Comparison of ENCODE assay signal across 11 cellular contexts in genomic region chr10:33252794-33253203, GRCh38.
DNase-seq lines count a peak whose midpoint lies in the region; ATAC-seq and TF ChIP-seq lines count a peak whose summit lies in the region.
"Had no signal": no experiment of that assay in that cellular context is flagged by ENCODE, and none has a peak within 500 bp of the region (broad histone marks: within the 10 kb centered on the region; RNA-seq: fewer than 3 reads in every experiment).

No MANE protein-coding gene starts in this region.

- H3K36me3 Mint-ChIP-seq in naive thymus-derived CD8-positive, alpha-beta T cell = peaks cover 0 to 15% (median 0%) of the 10 kb centered on the region in 3 donors
- no peaks in the 10 kb centered on the region for H3K36me3 Mint-ChIP-seq in CD14-positive monocyte

- H3K27ac Mint-ChIP-seq in naive thymus-derived CD8-positive, alpha-beta T cell = peak overlapping the region in 6 of 10 donors; percentile 4 to 89 (median 44)
- H3K27ac Mint-ChIP-seq in CD14-positive monocyte = no peak overlapping the region

- H3K9me1 ChIP-seq in IMR-90 (ENCODE audit: insufficient read depth, low read length) = peaks cover 18% of the 10 kb centered on the region

- peak overlapping the region; percentile 96 for H3K18ac ChIP-seq in IMR-90 (ENCODE audit: low read depth, low read length)

- in situ Hi-C loops in IMR-90 (cut with MboI; ENCODE audit: low sequenced_read_pairs) = no loop called here
- in situ Hi-C loops in brain microvascular endothelial cell (cut with HindIII; ENCODE audit: low pct_ligation_motif_present, low sequenced_read_pairs) = no loop called here

- peak; percentile 78 for DNase-seq in COLO829 (ENCODE audit: low spot score)
- DNase-seq in IMR-90 = peak; percentile 89
- DNase-seq in brain microvascular endothelial cell = peak; percentile 47
- no peak for DNase-seq in naive thymus-derived CD8-positive, alpha-beta T cell
- no peak for DNase-seq in CD14-positive monocyte (ENCODE audit: low spot score)
- DNase-seq in NCI-H1092 treated with DMSO at 0.1 percent for 48 hours (lab: John Stamatoyannopoulos, UW) = no peak
- DNase-seq: caudate nucleus, ovary, WERI-Rb-1 had no signal

- H2AK5ac ChIP-seq in IMR-90 (ENCODE audit: low read depth, low read length) = peak overlapping the region; percentile 98

- H3K4me3 ChIP-seq in IMR-90 (ENCODE audit: insufficient read depth, low read depth, low read length) = no peak overlapping the region
- H3K4me3 ChIP-seq in brain microvascular endothelial cell (ENCODE audit: low read depth, low read length) = no peak overlapping the region
- H3K4me3 ChIP-seq: ovary had no signal

- no peak for TF ChIP-seq RAD21 in IMR-90 (IDR thresholded peaks at IDR 0.05; ENCODE audit: low read length)

- H3K4ac ChIP-seq in IMR-90 (ENCODE audit: low read depth, low read length) = peak overlapping the region; percentile 92

- H3K9ac ChIP-seq in IMR-90 (ENCODE audit: low read depth, low read length) = no peak overlapping the region; the same call in 1 of the 2 replicates

- peak overlapping the region; percentile 82 for H4K8ac ChIP-seq in IMR-90 (ENCODE audit: low read depth in 2 of 2, low read length in 2 of 2)

- H2BK5ac ChIP-seq in IMR-90 (ENCODE audit: low read depth, low read length, poor library complexity, severe bottlenecking) = peak overlapping the region; percentile 90

- peak overlapping the region; percentile 23; the same call in 1 of the 2 replicates for H3K4me2 ChIP-seq in IMR-90 (ENCODE audit: low read depth, low read length)

- no peak for TF ChIP-seq CTCF in IMR-90 (conservative IDR thresholded peaks at IDR 0.05; ENCODE audit: low read depth, low read length)
- TF ChIP-seq CTCF in brain microvascular endothelial cell (IDR thresholded peaks at IDR 0.05; ENCODE audit: low read depth, low read length, missing control alignments) = no peak
- TF ChIP-seq CTCF in CD14-positive monocyte (IDR thresholded peaks at IDR 0.05) = no peak

- no peaks in the 10 kb centered on the region for H3K27me3 Mint-ChIP-seq in naive thymus-derived CD8-positive, alpha-beta T cell
- peaks cover 5 to 15% (median 12%) of the 10 kb centered on the region in 3 donors for H3K27me3 Mint-ChIP-seq in CD14-positive monocyte (ENCODE audit: low read depth in 3 of 3)

- H4K20me1 ChIP-seq in IMR-90 (ENCODE audit: insufficient read depth, low read length) = no peaks in the 10 kb centered on the region

- POLR2A ChIA-PET in IMR-90 (lab: Charles Lee; ENCODE audit: unreplicated experiment) = no interaction called here
- POLR2A ChIA-PET in naive thymus-derived CD8-positive, alpha-beta T cell (lab: Charles Lee) = interaction anchor here (0.5 kb wide), 1 partner anchor 28 kb away, joined by 6 read pairs; no protein-coding TSS in a partner anchor

- H3K4me3 Mint-ChIP-seq in naive thymus-derived CD8-positive, alpha-beta T cell = peak overlapping the region in 1 of 10 donors; percentile 3
- H3K4me3 Mint-ChIP-seq in CD14-positive monocyte = no peak overlapping the region

- CTCF ChIA-PET in IMR-90 (lab: Yijun Ruan, JAX) = no interaction called here

- peak overlapping the region; percentile 87 for H3K14ac ChIP-seq in IMR-90 (replicated peaks; ENCODE audit: low read depth, low read length)

- peak overlapping the region; percentile 70; the same call in 1 of the 2 replicates for H4K5ac ChIP-seq in IMR-90 (ENCODE audit: low read depth, low read length)

- peak overlapping the region; percentile 87 for H2BK120ac ChIP-seq in IMR-90 (ENCODE audit: low read depth, low read length)

- H2BK20ac ChIP-seq in IMR-90 (ENCODE audit: low read depth, low read length) = peak overlapping the region; percentile 94; the same call in 1 of the 2 replicates

- peak overlapping the region; percentile 62 for H4K91ac ChIP-seq in IMR-90 (ENCODE audit: insufficient read depth, low read depth, low read length)

- no peak overlapping the region for H2AFZ ChIP-seq in IMR-90 (replicated peaks; ENCODE audit: low read length, poor library complexity)

- no TSS peak for BruUV-seq in IMR-90 (replicated peaks; lab: Mats Ljungman, UMichigan)

- H3K27ac ChIP-seq in IMR-90 (ENCODE audit: insufficient read depth, low read length) (peak overlapping the region; percentile 63), brain microvascular endothelial cell (peak overlapping the region; percentile 95)
- H3K27ac ChIP-seq: ovary, WERI-Rb-1 had no signal

- peaks cover 31% of the 10 kb centered on the region for H3K36me3 ChIP-seq in IMR-90 (ENCODE audit: control insufficient read depth, insufficient read depth, low read length)
- H3K36me3 ChIP-seq in brain microvascular endothelial cell (replicated peaks) = peaks cover 71% of the 10 kb centered on the region
- H3K36me3 ChIP-seq: ovary, WERI-Rb-1 had no signal

- no CpG with 5 or more reads among the region's 3 CpGs for WGBS in IMR-90 (ENCODE audit: extremely low coverage in 2 of 2, insufficient read length in 1 of 2), 2 experiments

- TF ChIP-seq POLR2A in IMR-90 (IDR thresholded peaks at IDR 0.05; ENCODE audit: low read depth, low read length) = no peak

- ATAC-seq in IMR-90 (ENCODE audit: low read depth) (peak; percentile 76), GM18861 (IDR thresholded peaks at IDR 0.05; ENCODE audit: unreplicated experiment) (no peak), HG03460 (IDR thresholded peaks at IDR 0.05; ENCODE audit: unreplicated experiment) (no peak)
- no peak for ATAC-seq in naive thymus-derived CD8-positive, alpha-beta T cell

- H3K9me3 Mint-ChIP-seq in naive thymus-derived CD8-positive, alpha-beta T cell = peaks cover 0 to 20% (median 4%) of the 10 kb centered on the region in 9 donors
- H3K9me3 Mint-ChIP-seq in CD14-positive monocyte = peaks cover 7 to 24% (median 15%) of the 10 kb centered on the region in 7 donors

- peaks cover 16 to 45% (median 31%) of the 10 kb centered on the region in 4 donors for H3K4me1 Mint-ChIP-seq in naive thymus-derived CD8-positive, alpha-beta T cell
- peaks cover 16% of the 10 kb centered on the region for H3K4me1 Mint-ChIP-seq in CD14-positive monocyte

- peak overlapping the region; percentile 43 for H2AK9ac ChIP-seq in IMR-90 (replicated peaks; ENCODE audit: low read depth, low read length, poor library complexity)

- peak overlapping the region; percentile 91 for H2BK15ac ChIP-seq in IMR-90 (ENCODE audit: low read depth, low read length)

- H3K9me3 ChIP-seq in IMR-90 (ENCODE audit: control insufficient read depth, insufficient read depth, low read length) = no peaks in the 10 kb centered on the region
- H3K9me3 ChIP-seq: ovary had no signal

- H3K27me3 ChIP-seq in IMR-90 (ENCODE audit: control insufficient read depth, insufficient read depth, low read length) = no peaks in the 10 kb centered on the region
- no peaks in the 10 kb centered on the region for H3K27me3 ChIP-seq in brain microvascular endothelial cell (replicated peaks)
- H3K27me3 ChIP-seq: ovary had no signal

- H3K23ac ChIP-seq in IMR-90 (ENCODE audit: low read depth, low read length) = peak overlapping the region; percentile 88

- H3K4me1 ChIP-seq in IMR-90 (ENCODE audit: control insufficient read depth, insufficient read depth, low read length) = peaks cover 14% of the 10 kb centered on the region

- peak overlapping the region; percentile 60; the same call in 1 of the 2 replicates for H3K56ac ChIP-seq in IMR-90 (ENCODE audit: extremely low read depth, insufficient read depth, low read length)

- dilution Hi-C loops in IMR-90 (cut with HindIII; ENCODE audit: low sequenced_read_pairs, unreplicated experiment) = no loop called here

- intact Hi-C loops in IMR-90 (cut with micrococcal nuclease) (no loop called here), CD14-positive monocyte (cut with micrococcal nuclease) (no loop called here)

- peaks cover 26 to 60% of the 10 kb centered on the region in 2 experiments for H3K79me1 ChIP-seq in IMR-90 (ENCODE audit: low read depth in 1 of 2, low read length in 2 of 2)

TF ChIP-seq in IMR-90, 13 proteins besides CTCF, POLR2A, EP300 and RAD21:
- TF ChIP-seq BHLHE40 (IDR thresholded peaks at IDR 0.05; ENCODE audit: low read depth, low read length) = no peak
- no peak for TF ChIP-seq ELK1 (IDR thresholded peaks at IDR 0.05; ENCODE audit: borderline replicate concordance, low read depth, low read length)
- TF ChIP-seq CEBPB (IDR thresholded peaks at IDR 0.05; ENCODE audit: low read depth, low read length) = peak; percentile 63; the same call in 1 of the 2 replicates
- peak; percentile 33; the same call in 1 of the 2 replicates for TF ChIP-seq MAFK (IDR thresholded peaks at IDR 0.05; ENCODE audit: low read depth, low read length)

Comparison
In these comparisons a context has a peak if more than half of its experiments do, and no peak if none do; other contexts are left out.
1. DNase-seq: peak in COLO829 (single experiment), IMR-90 (single experiment) and brain microvascular endothelial cell (single experiment); none in naive thymus-derived CD8-positive, alpha-beta T cell (0 of 10), CD14-positive monocyte (single experiment) and NCI-H1092 treated with DMSO at 0.1 percent for 48 hours (single experiment).
2. H3K27ac Mint-ChIP-seq: peak in naive thymus-derived CD8-positive, alpha-beta T cell (6 of 10); none in CD14-positive monocyte (0 of 7).